In genomic region chr7:130732980-130733865, GRCh38 we compare ENCODE assay signal across 10 cellular contexts. TPM values are rescaled to one million over a fixed set of nuclear protein-coding genes. Genes with fewer than 3 reads are reported as not detected.
DNase-seq lines count a peak whose midpoint lies in the region; ATAC-seq and TF ChIP-seq lines count a peak whose summit lies in the region.
"Had no signal": no experiment of that assay in that cellular context is flagged by ENCODE, and none has a peak within 500 bp of the region (broad histone marks: within the 10 kb centered on the region; RNA-seq: fewer than 3 reads in every experiment).

No MANE protein-coding gene starts in this region.

- H3K9me3 ChIP-seq in ES-I3 (ENCODE audit: control insufficient read depth, insufficient read depth, low read length) (peaks cover 9% of the 10 kb centered on the region; the same call in 1 of the 2 replicates), gastroesophageal sphincter (peaks cover 0 to 69% (median 7%) of the 10 kb centered on the region in 3 donors), psoas muscle (peaks cover 22% of the 10 kb centered on the region)

- H3K4me3 ChIP-seq in gastroesophageal sphincter (peak overlapping the region in 1 of 2 donors; percentile 44), psoas muscle (peak overlapping the region; percentile 71)

- 11% methylated on average over 8 of the region's 90 CpGs; no CpG with 5 or more reads in 1 of the 2 donors for WGBS in gastroesophageal sphincter (ENCODE audit: low coverage in 1 of 2), 2 donors
- WGBS in psoas muscle, 3 donors, result 9 to 12% (median 10%) methylated on average over 61 to 90 of the region's 90 CpGs

- no peak overlapping the region for H3K27ac Mint-ChIP-seq in activated CD4-positive, alpha-beta memory T cell treated with anti-CD3 and anti-CD28 coated beads for 36 hours

- H3K9ac ChIP-seq in ES-I3 (ENCODE audit: low read depth, low read length), result peak overlapping the region; percentile 50; the same call in 1 of the 2 replicates

- peaks cover 66% of the 10 kb centered on the region for H3K27me3 Mint-ChIP-seq in activated CD4-positive, alpha-beta memory T cell treated with anti-CD3 and anti-CD28 coated beads for 36 hours

- H3K36me3 ChIP-seq in ES-I3 (ENCODE audit: insufficient read depth, low read length) (no peaks in the 10 kb centered on the region), gastroesophageal sphincter (peaks cover 3 to 13% of the 10 kb centered on the region in 2 donors), psoas muscle (ENCODE audit: insufficient read depth in 1 of 2, low read depth in 1 of 2) (no peaks in the 10 kb centered on the region)

- H3K4me1 Mint-ChIP-seq in activated CD4-positive, alpha-beta memory T cell treated with anti-CD3 and anti-CD28 coated beads for 36 hours (ENCODE audit: low read depth), result peaks cover 10% of the 10 kb centered on the region

- no peak for TF ChIP-seq EP300 in gastroesophageal sphincter (IDR thresholded peaks at IDR 0.05)

- no peak for TF ChIP-seq POLR2A in gastroesophageal sphincter (IDR thresholded peaks at IDR 0.05)

- DNase-seq in KBM-7, result peak; percentile 35
- peak; percentile 36 for DNase-seq in activated CD4-positive, alpha-beta memory T cell treated with anti-CD3 and anti-CD28 coated beads for 36 hours
- peak; percentile 51 to 69 for DNase-seq in psoas muscle
- no peak for DNase-seq in effector CD8-positive, alpha-beta T cell (lab: John Stamatoyannopoulos, UW)
- no peak for DNase-seq in NCI-H510A (lab: John Stamatoyannopoulos, UW)

- CTCF ChIA-PET in activated CD4-positive, alpha-beta memory T cell treated with anti-CD3 and anti-CD28 coated beads for 36 hours (lab: Charles Lee), result interaction anchor here (0.7 to 1.1 kb wide), 4 partner anchors 25 to 491 kb away, joined by 3 to 5 read pairs (median 3); no protein-coding TSS in a partner anchor

- POLR2A ChIA-PET in activated CD4-positive, alpha-beta memory T cell treated with anti-CD3 and anti-CD28 coated beads for 36 hours (lab: Charles Lee), result interaction anchor here (0.9 kb wide), 1 partner anchor 12 kb away, joined by 5 read pairs; no protein-coding TSS in a partner anchor

- H3K9me3 Mint-ChIP-seq in activated CD4-positive, alpha-beta memory T cell treated with anti-CD3 and anti-CD28 coated beads for 36 hours, result peaks cover 5% of the 10 kb centered on the region

- H3K4me1 ChIP-seq in ES-I3 (ENCODE audit: insufficient read depth, low read length), result 0 out of 2 replicates have a peak, but pooled peaks cover 4% of the 10 kb centered on the region
- H3K4me1 ChIP-seq in gastroesophageal sphincter, result no peaks in the 10 kb centered on the region
- H3K4me1 ChIP-seq in psoas muscle, result no peaks in the 10 kb centered on the region

- peaks cover 88% of the 10 kb centered on the region for H3K27me3 ChIP-seq in gastroesophageal sphincter
- H3K27me3 ChIP-seq in psoas muscle (ENCODE audit: insufficient read depth in 3 of 3, low read length in 2 of 3), result peaks cover 2 to 65% (median 12%) of the 10 kb centered on the region in 3 donors

- TF ChIP-seq CTCF in gastroesophageal sphincter (IDR thresholded peaks at IDR 0.05) (no peak), psoas muscle (IDR thresholded peaks at IDR 0.05) (no peak)

- H3K27ac ChIP-seq in gastroesophageal sphincter (no peak overlapping the region), psoas muscle (peak overlapping the region; percentile 73)

- intact Hi-C loops in activated CD4-positive, alpha-beta memory T cell treated with anti-CD3 and anti-CD28 coated beads for 36 hours (cut with micrococcal nuclease), result loop anchor here (10.0 kb wide), 1 partner anchor 238 kb away; the partner anchor contains the start of gene MEST
- intact Hi-C loops in psoas muscle (cut with DNase I), result no loop called here

- peaks cover 6% of the 10 kb centered on the region for H3K36me3 Mint-ChIP-seq in activated CD4-positive, alpha-beta memory T cell treated with anti-CD3 and anti-CD28 coated beads for 36 hours

- in situ Hi-C loops in KBM-7 (cut with MboI; ENCODE audit: low pct_unique_long_range_greater_than_20kb, low sequenced_read_pairs), result loop anchor here (25.0 kb wide), 1 partner anchor 671 kb away; the partner anchor contains the start of genes KLHDC10 and ZC3HC1

- peak overlapping the region; percentile 61 for H3K4me3 Mint-ChIP-seq in activated CD4-positive, alpha-beta memory T cell treated with anti-CD3 and anti-CD28 coated beads for 36 hours

- peak; percentile 31 for ATAC-seq in gastroesophageal sphincter
- ATAC-seq in psoas muscle, result peak; percentile 56 to 80 (median 66)
- ATAC-seq in HG03378 (IDR thresholded peaks at IDR 0.05; ENCODE audit: unreplicated experiment), result no peak

RNA-seq across cellular contexts. Expression of gene KLF14, which starts 0.8 kb away (rescaled TPM):
- total RNA-seq in activated CD4-positive, alpha-beta memory T cell treated with anti-CD3 and anti-CD28 coated beads for 36 hours, result not detected
- total RNA-seq in gastroesophageal sphincter, result under 1 TPM in 2 of 4 donors, not detected in 2; 0.08 to 0.16 TPM
- 1 to 10 TPM in 2 of 4 donors, under 1 TPM in 2; 0.34 to 2.2 (median 0.86) TPM for total RNA-seq in psoas muscle
- 1 to 10 TPM in 2 of 3 donors, under 1 TPM in 1; 0.48 to 1.5 (median 1.3) TPM for polyA plus RNA-seq in psoas muscle
- total RNA-seq: M059J had no signal

RNA-seq across cellular contexts. Expression of gene TSGA13, which starts 46.9 kb away (rescaled TPM):
- not detected for total RNA-seq in activated CD4-positive, alpha-beta memory T cell treated with anti-CD3 and anti-CD28 coated beads for 36 hours
- not detected for total RNA-seq in gastroesophageal sphincter
- total RNA-seq in psoas muscle, result not detected
- polyA plus RNA-seq in psoas muscle, result not detected
- total RNA-seq: M059J, renal cortical epithelial cell had no signal

Comparison
In these comparisons a context has a peak if more than half of its experiments do, and no peak if none do; other contexts are left out.
1. DNase-seq: peak in KBM-7 (single experiment), activated CD4-positive, alpha-beta memory T cell treated with anti-CD3 and anti-CD28 coated beads for 36 hours (single experiment) and psoas muscle (2 of 2); none in effector CD8-positive, alpha-beta T cell (single experiment) and NCI-H510A (single experiment).